9 cellular contexts compared by ENCODE assay signal in the genomic region with DNA sequence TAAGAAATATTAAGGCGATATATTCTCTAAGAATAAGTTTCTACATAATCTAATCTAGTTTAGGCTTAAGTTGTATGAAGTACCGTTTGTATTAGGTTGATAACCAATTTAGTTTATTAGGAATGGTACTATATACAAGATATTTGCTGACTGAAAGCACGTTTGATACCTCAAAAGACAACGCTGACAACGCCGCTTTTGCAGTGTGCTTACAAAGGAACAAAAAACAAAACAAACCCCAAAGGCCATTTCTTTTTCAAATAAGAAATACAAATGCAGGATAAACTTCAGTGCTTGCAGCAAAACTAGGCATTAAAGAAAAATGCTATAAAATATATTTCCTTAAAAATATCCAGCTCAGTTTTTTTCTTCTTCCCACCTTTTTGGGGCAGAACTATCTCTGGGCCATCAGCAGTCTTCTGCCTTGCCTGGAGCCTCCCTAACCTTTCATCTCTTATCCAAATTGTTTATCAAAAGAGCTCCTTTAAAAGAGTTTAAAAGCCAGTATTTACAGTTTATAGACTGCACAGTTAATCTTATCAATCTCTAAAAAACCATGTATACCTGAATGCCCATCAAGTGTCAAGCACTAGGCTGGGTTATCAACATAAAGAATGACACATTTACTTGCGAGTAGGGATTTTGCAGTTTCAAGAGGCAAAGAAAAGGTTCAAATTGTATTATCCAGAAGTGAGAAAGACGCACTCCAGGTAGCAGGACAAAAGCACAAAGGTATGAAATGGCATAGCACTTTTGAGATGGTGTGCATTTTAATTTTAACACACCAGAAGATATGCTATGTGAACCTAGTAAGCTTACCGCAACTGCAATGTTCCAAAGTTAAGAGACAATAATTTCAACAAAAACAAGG. TPM values are rescaled to one million over a fixed set of nuclear protein-coding genes. Genes with fewer than 3 reads are reported as not detected.
DNase-seq lines count a peak whose midpoint lies in the region; ATAC-seq and TF ChIP-seq lines count a peak whose summit lies in the region.
"Had no signal": no experiment of that assay in that cellular context is flagged by ENCODE, and none has a peak within 500 bp of the region (broad histone marks: within the 10 kb centered on the region; RNA-seq: fewer than 3 reads in every experiment).

No MANE protein-coding gene starts in this region.

- H3K4me1 Mint-ChIP-seq in progenitor cell of endocrine pancreas (ENCODE audit: low read depth) = peaks cover 36% of the 10 kb centered on the region

- H3K79me2 ChIP-seq in DOHH2 (ENCODE audit: control insufficient read depth, low read length) (peaks cover 18% of the 10 kb centered on the region), fibroblast of lung (ENCODE audit: control insufficient read depth, insufficient read depth, low read length) (peaks cover 86% of the 10 kb centered on the region)

- DNase-seq in SK-N-MC (ENCODE audit: low read depth, low spot score) (no peak), fibroblast of lung (ENCODE audit: low read depth in 2 of 2) (no peak), progenitor cell of endocrine pancreas (ENCODE audit: low spot score, unreplicated experiment) (no peak), OCI-M1 (lab: John Stamatoyannopoulos, UW) (no peak), SKM-1 (lab: John Stamatoyannopoulos, UW; ENCODE audit: unreplicated experiment) (no peak)
- DNase-seq: activated CD4-positive, alpha-beta T cell treated with anti-CD3 and anti-CD28 coated beads for 1 hour had no signal

- no peaks in the 10 kb centered on the region for H3K9me3 ChIP-seq in DOHH2 (ENCODE audit: control insufficient read depth, insufficient read depth, low read length)
- no peaks in the 10 kb centered on the region for H3K9me3 ChIP-seq in SK-N-MC (ENCODE audit: low read depth, low read length)
- no peaks in the 10 kb centered on the region for H3K9me3 ChIP-seq in fibroblast of lung (ENCODE audit: control insufficient read depth, insufficient read depth, low read depth, low read length)

- H3K9ac ChIP-seq in SK-N-MC (ENCODE audit: insufficient read length) = peak overlapping the region; percentile 100
- H3K9ac ChIP-seq in fibroblast of lung (ENCODE audit: insufficient read depth, low read length) = peak overlapping the region; percentile 51

- H3K4me2 ChIP-seq in DOHH2 (ENCODE audit: low read length) = peak overlapping the region; percentile 77
- peak overlapping the region; percentile 94 for H3K4me2 ChIP-seq in fibroblast of lung (ENCODE audit: extremely low read depth, insufficient read depth, low read length)

- H3K4me3 Mint-ChIP-seq in progenitor cell of endocrine pancreas (ENCODE audit: low read depth) = peak overlapping the region; percentile 100

- no peak overlapping the region for H2AFZ ChIP-seq in fibroblast of lung (ENCODE audit: low read length)

- no peaks in the 10 kb centered on the region for H3K27me3 Mint-ChIP-seq in progenitor cell of endocrine pancreas

- TF ChIP-seq CTCF in DOHH2 (IDR thresholded peaks at IDR 0.05; ENCODE audit: low read depth, low read length, poor library complexity, severe bottlenecking) = no peak
- no peak for TF ChIP-seq CTCF in fibroblast of lung (conservative IDR thresholded peaks at IDR 0.05 in 1 of 2, IDR thresholded peaks at IDR 0.05 in 1 of 2; ENCODE audit: low read depth in 1 of 2, low read length in 2 of 2)
- TF ChIP-seq CTCF in progenitor cell of endocrine pancreas (IDR thresholded peaks at IDR 0.05; ENCODE audit: unreplicated experiment) = no peak

- H3K27me3 ChIP-seq in DOHH2 (ENCODE audit: control insufficient read depth, low read length) = no peaks in the 10 kb centered on the region
- H3K27me3 ChIP-seq in fibroblast of lung (ENCODE audit: control insufficient read depth, insufficient read depth, low read length) = no peaks in the 10 kb centered on the region

- H3K9me3 Mint-ChIP-seq in progenitor cell of endocrine pancreas (ENCODE audit: low read depth) = no peaks in the 10 kb centered on the region

- peak overlapping the region; percentile 88; the same call in 1 of the 2 replicates for H3K27ac ChIP-seq in DOHH2 (ENCODE audit: low read depth, low read length)
- peak overlapping the region; percentile 20; the same call in 1 of the 2 replicates for H3K27ac ChIP-seq in SK-N-MC
- H3K27ac ChIP-seq in fibroblast of lung (ENCODE audit: insufficient read depth, low read length) = peak overlapping the region; percentile 100

- H3K36me3 ChIP-seq in DOHH2 (ENCODE audit: control insufficient read depth, low read length) (peaks cover 87% of the 10 kb centered on the region), SK-N-MC (ENCODE audit: insufficient read depth, low read length) (peaks cover 40% of the 10 kb centered on the region), fibroblast of lung (ENCODE audit: control insufficient read depth, insufficient read depth, low read length) (peaks cover 4% of the 10 kb centered on the region)

- H3K4me1 ChIP-seq in DOHH2 (ENCODE audit: control insufficient read depth, low read length) (peaks cover 56% of the 10 kb centered on the region), fibroblast of lung (ENCODE audit: control insufficient read depth, extremely low read depth, insufficient read depth, low read length) (no peaks in the 10 kb centered on the region)

- no peak for ATAC-seq in HG03175 (IDR thresholded peaks at IDR 0.05; ENCODE audit: unreplicated experiment)
- ATAC-seq in GM21786 (IDR thresholded peaks at IDR 0.05; ENCODE audit: unreplicated experiment) = no peak

- H4K20me1 ChIP-seq in DOHH2 (ENCODE audit: control insufficient read depth, insufficient read depth, low read depth, low read length) = peaks cover 46% of the 10 kb centered on the region
- H4K20me1 ChIP-seq in fibroblast of lung (ENCODE audit: control insufficient read depth, extremely low read depth, insufficient read depth, low read length) = peaks cover 3% of the 10 kb centered on the region

- H3K9me2 ChIP-seq in DOHH2 (replicated peaks; ENCODE audit: control insufficient read depth, low read length) = no peaks in the 10 kb centered on the region

- H3K27ac Mint-ChIP-seq in progenitor cell of endocrine pancreas = peak overlapping the region; percentile 100

- H3F3A ChIP-seq in DOHH2 (ENCODE audit: control insufficient read depth, insufficient read depth) = no peaks in the 10 kb centered on the region

- peak overlapping the region; percentile 84 for H3K4me3 ChIP-seq in DOHH2 (ENCODE audit: low read length)
- peak overlapping the region; percentile 94 for H3K4me3 ChIP-seq in SK-N-MC
- H3K4me3 ChIP-seq in fibroblast of lung (replicated peaks in 1 of 4; ENCODE audit: control extremely low read depth in 1 of 4, insufficient read depth in 1 of 4, low read depth in 3 of 4, low read length in 4 of 4) = peak overlapping the region; percentile 71 to 92 (median 76)

- H3K36me3 Mint-ChIP-seq in progenitor cell of endocrine pancreas (ENCODE audit: insufficient read depth) = peaks cover 12% of the 10 kb centered on the region

RNA-seq across cellular contexts. Expression of a gene that starts 4.1 kb away (rescaled TPM):
- total RNA-seq in fibroblast of lung (80.9 and 95.0 TPM in 2 replicates), progenitor cell of endocrine pancreas (107 TPM in 2 replicates)
- polyA plus RNA-seq in fibroblast of lung = 6.7 and 7.5 TPM in 2 replicates
- 27.7 and 40.7 TPM in 2 replicates for polyA plus RNA-seq in fibroblast of lung (2012)
- 49.3 and 55.3 TPM in 2 replicates for polyA minus RNA-seq in fibroblast of lung (ENCODE audit: low replicate concordance)

Comparison
In these comparisons a context has a peak if more than half of its experiments do, and no peak if none do; other contexts are left out.
1. H3K27ac ChIP-seq: peak in every context shown above with its lines; median percentile 100 in fibroblast of lung; 88 in DOHH2; 20 in SK-N-MC.